Comparison of ENCODE assay signal across 17 cellular contexts in genomic region chr5:41334221-41334620, GRCh38.
A peak's percentile ranks its signal among the peaks of the same experiment; 100 is the strongest.
DNase-seq lines count a peak whose midpoint lies in the region; ATAC-seq, FAIRE-seq and TF ChIP-seq lines count a peak whose summit lies in the region.
"Had no signal": no experiment of that assay in that cellular context is flagged by ENCODE, and none has a peak within 500 bp of the region (broad histone marks: within the 10 kb centered on the region; RNA-seq: fewer than 3 reads in every experiment).

No MANE protein-coding gene starts in this region.

- 0 out of 2 replicates have a peak overlapping the region, but pooled peaks have one; percentile 1 for H3K4me3 ChIP-seq in WI38 (ENCODE audit: low read depth, low read length)
- peak overlapping the region in 1 of 2 experiments; percentile 33 for H3K4me3 ChIP-seq in mesenchymal stem cell (ENCODE audit: insufficient read depth in 1 of 2, low read depth in 1 of 2, low read length in 2 of 2)
- no peak overlapping the region for H3K4me3 ChIP-seq in aorta (ENCODE audit: low read length in 2 of 2)
- H3K4me3 ChIP-seq: breast epithelium, gastrocnemius medialis, right lobe of liver had no signal

- H3K27me3 ChIP-seq in mesenchymal stem cell (ENCODE audit: control insufficient read depth in 1 of 2, insufficient read depth in 1 of 2, low read length in 2 of 2) (no peaks in the 10 kb centered on the region), aorta (ENCODE audit: control insufficient read depth in 1 of 2, insufficient read depth in 2 of 2, low read length in 1 of 2) (no peaks in the 10 kb centered on the region)
- H3K27me3 ChIP-seq: BE2C, breast epithelium, gastrocnemius medialis, right lobe of liver had no signal

- ATAC-seq in aorta (ENCODE audit: low FRiP score): peak; percentile 26
- ATAC-seq: gastrocnemius medialis, left colon, right lobe of liver had no signal

- no peak overlapping the region for H2AK5ac ChIP-seq in mesenchymal stem cell (ENCODE audit: low read length, severe bottlenecking)

- no peak overlapping the region for H3K23ac ChIP-seq in mesenchymal stem cell (ENCODE audit: low read length in 2 of 2)

- no peak overlapping the region for H3K27ac ChIP-seq in mesenchymal stem cell (ENCODE audit: low read length, poor library complexity, severe bottlenecking)
- no peak overlapping the region for H3K27ac ChIP-seq in aorta (ENCODE audit: low read depth in 1 of 2, low read length in 2 of 2)
- H3K27ac ChIP-seq: gastrocnemius medialis, right lobe of liver had no signal

- H3K4ac ChIP-seq in mesenchymal stem cell (ENCODE audit: low read depth in 1 of 2, low read length in 2 of 2): no peak overlapping the region

- WGBS in mesenchymal stem cell: 20% methylated on average over 1 of the region's 1 CpG
- WGBS in aorta, 2 donors: 0 to 6% methylated on average over 1 of the region's 1 CpG

- H3K9ac ChIP-seq in mesenchymal stem cell (ENCODE audit: low read length): peak overlapping the region; percentile 78

- FAIRE-seq in H54 (lab: Jason Lieb, UNC): peak; percentile 43

- no peak overlapping the region for H3K14ac ChIP-seq in mesenchymal stem cell (ENCODE audit: low read length in 2 of 2)

- no peaks in the 10 kb centered on the region for H3K9me3 ChIP-seq in mesenchymal stem cell (ENCODE audit: control insufficient read depth, low read length)
- no peaks in the 10 kb centered on the region for H3K9me3 ChIP-seq in aorta (ENCODE audit: control insufficient read depth, low read length)
- H3K9me3 ChIP-seq: BE2C, breast epithelium, gastrocnemius medialis, right lobe of liver had no signal

- TF ChIP-seq POLR2A in H54 (IDR thresholded peaks at IDR 0.05; ENCODE audit: low read depth, low read length): no peak

- H2BK5ac ChIP-seq in mesenchymal stem cell (ENCODE audit: low read depth, low read length, poor library complexity, severe bottlenecking): no peak overlapping the region

- H2AFZ ChIP-seq in mesenchymal stem cell (ENCODE audit: low read depth, low read length): no peak overlapping the region

- H4K8ac ChIP-seq in mesenchymal stem cell (ENCODE audit: low read length): no peak overlapping the region

- intact Hi-C loops in aorta (cut with DNase I): no loop called here

- no peak overlapping the region for H3K18ac ChIP-seq in mesenchymal stem cell (ENCODE audit: low read depth in 1 of 2, low read length in 2 of 2)

- no peaks in the 10 kb centered on the region for H3K79me1 ChIP-seq in mesenchymal stem cell (replicated peaks; ENCODE audit: low read length, poor library complexity, severe bottlenecking)

- H2BK120ac ChIP-seq in mesenchymal stem cell (ENCODE audit: low read depth, low read length): no peak overlapping the region

- TF ChIP-seq CTCF in WI38 (IDR thresholded peaks at IDR 0.05; ENCODE audit: low read depth, low read length): no peak

- H3K4me1 ChIP-seq in mesenchymal stem cell (ENCODE audit: control insufficient read depth, insufficient read depth, low read depth, low read length) (no peaks in the 10 kb centered on the region), aorta (ENCODE audit: control insufficient read depth in 1 of 2, insufficient read depth in 2 of 2, low read length in 2 of 2) (no peaks in the 10 kb centered on the region)
- H3K4me1 ChIP-seq: BE2C, breast epithelium, gastrocnemius medialis, right lobe of liver had no signal

- H3K36me3 ChIP-seq in mesenchymal stem cell (ENCODE audit: control insufficient read depth in 1 of 2, insufficient read depth in 2 of 2, low read depth in 1 of 2, low read length in 2 of 2) (no peaks in the 10 kb centered on the region), aorta (ENCODE audit: control insufficient read depth in 1 of 2, insufficient read depth in 2 of 2, low read length in 1 of 2) (no peaks in the 10 kb centered on the region)
- H3K36me3 ChIP-seq: BE2C, breast epithelium, gastrocnemius medialis, right lobe of liver had no signal

- no peak overlapping the region for H2BK15ac ChIP-seq in mesenchymal stem cell (ENCODE audit: low read depth, poor library complexity, severe bottlenecking)

- H3K4me2 ChIP-seq in mesenchymal stem cell (ENCODE audit: low read length, poor library complexity, severe bottlenecking): no peak overlapping the region

- H2BK12ac ChIP-seq in mesenchymal stem cell (ENCODE audit: low read length in 2 of 2): no peak overlapping the region

- H4K91ac ChIP-seq in mesenchymal stem cell (ENCODE audit: low read length): no peak overlapping the region

- no peak for DNase-seq in H54 (ENCODE audit: insufficient read length, low spot score)
- DNase-seq in mesenchymal stem cell: no peak
- no peak for DNase-seq in aorta
- no peak for DNase-seq in EL
- no peak for DNase-seq in NCI-H187 treated with DMSO at 0.1 percent for 48 hours (lab: John Stamatoyannopoulos, UW)
- no peak for DNase-seq in NCI-H526 treated with DMSO at 0.1 percent for 48 hours (lab: John Stamatoyannopoulos, UW)
- DNase-seq: BE2C; Calu3; erythroblast; gastrocnemius medialis; left colon; NCI-H2029 treated with DMSO at 0.1 percent for 48 hours; NCI-H446 treated with DMSO at 0.1 percent for 48 hours; right lobe of liver; stimulated activated CD4-positive, alpha-beta T cell treated with anti-CD3 and anti-CD28 coated beads, Interleukin-2, amount 100 ng/mL, for 24 hours had no signal
